8 cellular contexts compared by ENCODE assay signal in the genomic region with DNA sequence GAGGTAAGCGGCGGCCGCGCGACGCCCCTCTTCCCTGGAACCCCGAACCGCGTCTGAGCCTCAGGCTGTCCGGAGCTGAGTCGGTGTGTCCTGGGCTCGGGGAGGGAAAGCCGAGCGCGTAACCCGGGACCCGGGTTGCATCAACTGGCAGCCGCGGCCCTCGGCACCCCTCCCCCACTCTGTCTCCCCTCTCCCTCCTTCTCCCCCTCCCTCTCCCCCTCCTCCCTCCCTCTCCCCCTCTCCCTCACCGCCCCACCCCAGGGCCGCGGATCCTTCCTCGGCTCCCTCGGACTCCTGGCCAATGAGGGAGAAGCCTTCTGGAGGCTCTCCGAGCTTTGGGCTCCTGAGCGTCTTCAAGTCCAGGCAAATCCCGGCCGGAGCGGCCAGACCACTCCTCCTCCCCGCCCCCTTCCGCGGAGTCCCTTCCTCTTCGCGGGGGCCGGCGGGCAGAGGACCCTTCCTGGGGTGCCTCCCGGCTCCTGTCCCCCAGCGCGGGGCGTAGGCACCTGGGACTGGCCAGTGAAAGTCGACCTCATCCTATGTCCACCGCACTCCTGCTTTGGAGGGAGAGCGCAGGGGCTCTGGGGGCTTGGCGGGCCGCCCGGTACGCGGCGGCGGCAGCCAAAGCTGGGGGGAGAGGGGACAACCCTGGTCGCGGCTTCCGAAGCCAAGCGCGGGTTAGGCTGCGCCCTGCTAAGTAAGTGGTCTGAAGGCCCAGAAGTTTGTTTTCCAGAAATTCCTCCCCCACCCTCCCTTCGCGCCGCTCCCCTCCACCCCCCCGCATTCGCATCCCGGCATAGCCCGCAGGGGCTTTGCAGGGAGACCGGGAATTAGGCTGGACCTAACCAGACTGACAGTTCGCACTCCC. TPM values are rescaled to one million over a fixed set of nuclear protein-coding genes. Genes with fewer than 3 reads are reported as not detected.
DNase-seq lines count a peak whose midpoint lies in the region; ATAC-seq and TF ChIP-seq lines count a peak whose summit lies in the region.

No MANE protein-coding gene starts in this region.

- peaks cover 25% of the 10 kb centered on the region for H3K27me3 Mint-ChIP-seq in brain

- ATAC-seq in HG03025 (IDR thresholded peaks at IDR 0.05; ENCODE audit: low FRiP score, unreplicated experiment) (peak; percentile 5), RWPE2 (ENCODE audit: low read depth) (peak; percentile 72), HG03457 (IDR thresholded peaks at IDR 0.05; ENCODE audit: unreplicated experiment) (no peak)

- peaks cover 0 to 2% (median 0%) of the 10 kb centered on the region in 5 experiments for H3K9me3 Mint-ChIP-seq in brain

- TF ChIP-seq CTCF in RWPE2 (IDR thresholded peaks at IDR 0.05; ENCODE audit: poor library complexity, severe bottlenecking) (no peak), brain (conservative IDR thresholded peaks at IDR 0.05) (no peak)

- H3K4me3 ChIP-seq in RWPE2 (ENCODE audit: severe bottlenecking) = peak overlapping the region; percentile 95
- peak overlapping the region; percentile 82 for H3K4me3 ChIP-seq in iPS-15b (ENCODE audit: low read depth, low read length)

- H3K27ac Mint-ChIP-seq in brain = peak overlapping the region; percentile 48 to 83 (median 73)

- no peaks in the 10 kb centered on the region for H3K9me3 ChIP-seq in RWPE2 (ENCODE audit: severe bottlenecking)
- no peaks in the 10 kb centered on the region for H3K9me3 ChIP-seq in iPS-15b (ENCODE audit: control insufficient read depth, insufficient read depth, low read length)

- H3K36me3 Mint-ChIP-seq in brain = peaks cover 10% of the 10 kb centered on the region

- peaks cover 49% of the 10 kb centered on the region for H3K4me1 Mint-ChIP-seq in brain

- peaks cover 20% of the 10 kb centered on the region for H3K4me1 ChIP-seq in RWPE2 (ENCODE audit: insufficient read depth, poor library complexity, severe bottlenecking)
- H3K4me1 ChIP-seq in iPS-15b (ENCODE audit: control insufficient read depth, insufficient read depth, low read length) = peaks cover 21% of the 10 kb centered on the region

- H3K4me3 Mint-ChIP-seq in brain = peak overlapping the region; percentile 87 to 92 (median 87)

- peak overlapping the region; percentile 52 for H3K27ac ChIP-seq in RWPE2 (ENCODE audit: poor library complexity, severe bottlenecking)

- in situ Hi-C loops in Caki2 (cut with HindIII; ENCODE audit: low pct_unique_long_range_greater_than_20kb, low sequenced_read_pairs) = loop anchor here (10.0 kb wide), 1 partner anchor 155 kb away; no protein-coding TSS in a partner anchor

- H3K36me3 ChIP-seq in RWPE2 (ENCODE audit: low read depth) (peaks cover 32% of the 10 kb centered on the region), iPS-15b (ENCODE audit: control insufficient read depth, insufficient read depth, low read length) (no peaks in the 10 kb centered on the region)

- H3K27me3 ChIP-seq in RWPE2 (ENCODE audit: insufficient read depth, poor library complexity, severe bottlenecking) (no peaks in the 10 kb centered on the region), iPS-15b (ENCODE audit: control insufficient read depth, insufficient read depth, low read length) (no peaks in the 10 kb centered on the region)

- H3K9ac ChIP-seq in iPS-15b (ENCODE audit: low read depth, low read length) = peak overlapping the region; percentile 93

- peak; percentile 67 for DNase-seq in Caki2 (ENCODE audit: low read depth)
- DNase-seq in RWPE2 (ENCODE audit: low spot score) = peak; percentile 85
- DNase-seq in renal cortical epithelial cell (ENCODE audit: low read depth) = peak; percentile 73
- no peak for DNase-seq in HPDE6-E6E7 (ENCODE audit: extremely low spot score)

RNA-seq across cellular contexts. Expression of a gene that starts 0.9 kb away (rescaled TPM):
- 21.7 TPM in 2 replicates for total RNA-seq in Caki2 (2014; rRNA removed; shearing (Covaris generic); ENCODE audit: low replicate concordance)
- polyA plus RNA-seq in brain (ENCODE audit: insufficient read depth, low read depth, low replicate concordance) = 12.4 TPM
- 35.4 and 42.1 TPM in 2 replicates for total RNA-seq in renal cortical epithelial cell

RNA-seq across cellular contexts. Expression of a gene that starts 24.2 kb away (rescaled TPM):
- total RNA-seq in Caki2 (2014; rRNA removed; shearing (Covaris generic); ENCODE audit: low replicate concordance) = 100.0 and 118 TPM in 2 replicates
- polyA plus RNA-seq in brain (ENCODE audit: insufficient read depth, low read depth, low replicate concordance) = 273 TPM
- total RNA-seq in renal cortical epithelial cell = 168 and 205 TPM in 2 replicates

RNA-seq across cellular contexts. Expression of a gene that starts 27.3 kb away (rescaled TPM):
- 81.2 and 111 TPM in 2 replicates for total RNA-seq in Caki2 (2014; rRNA removed; shearing (Covaris generic); ENCODE audit: low replicate concordance)
- polyA plus RNA-seq in brain (ENCODE audit: insufficient read depth, low read depth, low replicate concordance) = 119 TPM
- 70.0 and 71.1 TPM in 2 replicates for total RNA-seq in renal cortical epithelial cell
